1 cellular context compared by ENCODE assay signal in the genomic region with DNA sequence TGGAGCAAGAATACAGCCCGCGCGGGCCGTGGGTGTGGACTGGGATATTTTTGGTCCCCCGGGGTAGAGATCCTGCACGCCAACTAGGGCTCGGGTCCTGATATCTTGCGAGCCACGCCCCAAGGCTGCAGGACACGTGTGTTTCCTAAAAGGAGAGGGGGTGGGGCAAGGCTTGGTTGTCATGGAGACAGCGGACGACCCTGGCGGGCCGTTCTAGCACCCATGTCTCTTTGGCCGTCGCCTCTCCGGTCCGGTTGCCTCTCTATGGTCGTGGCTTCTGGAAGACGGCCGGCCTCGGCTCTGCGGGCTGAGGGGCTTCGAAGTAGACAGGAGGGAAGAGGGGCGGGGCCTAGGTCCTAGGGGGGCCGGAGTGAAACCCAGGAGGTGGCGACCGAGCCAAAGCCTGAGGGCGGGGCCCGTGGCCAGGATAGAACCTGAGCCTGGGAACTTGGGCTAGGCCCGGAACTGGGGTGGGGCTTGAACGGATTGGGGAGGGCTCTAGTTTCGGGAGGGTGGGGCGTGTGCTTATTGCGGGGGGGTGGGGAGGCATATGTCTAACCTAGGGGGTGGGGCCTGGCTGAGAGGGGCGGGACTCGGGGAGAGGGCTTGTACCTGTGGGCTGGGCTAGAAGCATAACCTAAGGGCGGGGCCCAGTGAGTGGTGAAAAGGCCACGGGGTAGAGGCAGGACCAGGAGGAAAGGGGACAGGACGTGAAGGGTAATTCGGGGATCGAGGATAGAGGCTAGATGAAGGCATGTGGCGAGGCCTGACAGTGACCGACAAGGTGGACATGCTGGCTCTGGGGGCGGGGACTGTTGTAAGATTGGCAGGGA.
TF ChIP-seq lines count a peak whose summit lies in the region.

No MANE protein-coding gene starts in this region.

TF ChIP-seq in K562, 482 proteins besides CTCF, POLR2A, EP300 and RAD21 (continues in another document):
- TF ChIP-seq ZNF830 (CRISPR knock-in tag; IDR thresholded peaks at IDR 0.05) (0 out of 2 replicates have a peak, but pooled peaks have one; percentile 26), SRF (CRISPR knock-in tag; IDR thresholded peaks at IDR 0.05) (peak in 1 of 2 experiments; percentile 30; a peak in 1 of 4 replicates), CREBBP (IDR thresholded peaks at IDR 0.05; ENCODE audit: low read depth, low read length) (no peak), HCFC1 (IDR thresholded peaks at IDR 0.05; ENCODE audit: low read depth, low read length) (peak; percentile 14; the same call in 1 of the 2 replicates), RBFOX2 (IDR thresholded peaks at IDR 0.05; ENCODE audit: low read depth, low read length) (peak; percentile 75), L3MBTL2 (IDR thresholded peaks at IDR 0.05) (peak; percentile 66; the same call in 1 of the 2 replicates), SIRT6 (IDR thresholded peaks at IDR 0.05; ENCODE audit: low read depth, low read length) (no peak), ZNF444 (CRISPR knock-in tag; IDR thresholded peaks at IDR 0.05) (no peak), FUS (optimal IDR thresholded peaks at IDR 0.05; ENCODE audit: low read depth, low read length) (no peak), JUN (IDR thresholded peaks at IDR 0.05; ENCODE audit: borderline replicate concordance, low read depth, low read length) (peak; percentile 49; the same call in 1 of the 2 replicates), JUN (CRISPR knock-in tag; IDR thresholded peaks at IDR 0.05; ENCODE audit: borderline replicate concordance) (no peak), FOXK2 (conservative IDR thresholded peaks at IDR 0.05 in 1 of 2, IDR thresholded peaks at IDR 0.05 in 1 of 2; ENCODE audit: low read depth in 2 of 2) (peak; percentile 76 to 81), ZBTB1 (CRISPR knock-in tag; IDR thresholded peaks at IDR 0.05; ENCODE audit: borderline replicate concordance, low read depth) (no peak), CXXC5 (CRISPR knock-in tag; IDR thresholded peaks at IDR 0.05) (peak; percentile 76), NR4A1 (CRISPR knock-in tag; IDR thresholded peaks at IDR 0.05) (0 out of 2 replicates have a peak, but pooled peaks have one; percentile 42), NR4A1 (tag; IDR thresholded peaks at IDR 0.05) (no peak), MEIS2 (IDR thresholded peaks at IDR 0.05; ENCODE audit: partially characterized antibody) (peak; percentile 70), HDAC2 (IDR thresholded peaks at IDR 0.05) (peak; percentile 84), EGR1 (conservative IDR thresholded peaks at IDR 0.05) (peak; percentile 27), EP400 (IDR thresholded peaks at IDR 0.05) (peak; percentile 76), SAFB (IDR thresholded peaks at IDR 0.05; ENCODE audit: borderline replicate concordance, low read depth, low read length) (peak; percentile 18; the same call in 1 of the 2 replicates), RAD51 (IDR thresholded peaks at IDR 0.05; ENCODE audit: borderline replicate concordance, low read depth) (peak; percentile 63), POLR2B (IDR thresholded peaks at IDR 0.05; ENCODE audit: low read depth, partially characterized antibody) (peak; percentile 35), SNIP1 (IDR thresholded peaks at IDR 0.05; ENCODE audit: low read depth) (peak; percentile 84), MXI1 (IDR thresholded peaks at IDR 0.05; ENCODE audit: low read depth, low read length) (peak; percentile 99), ZNF41 (CRISPR knock-in tag; conservative IDR thresholded peaks at IDR 0.05) (no peak), ILF3 (IDR thresholded peaks at IDR 0.05; ENCODE audit: borderline replicate concordance) (no peak), ATF7 (IDR thresholded peaks at IDR 0.05) (peak; percentile 68), ZNF766 (CRISPR knock-in tag; conservative IDR thresholded peaks at IDR 0.05) (peak; percentile 59; the same call in 1 of the 2 replicates), CBFB (CRISPR knock-in tag; IDR thresholded peaks at IDR 0.05) (0 out of 2 replicates have a peak, but pooled peaks have one; percentile 20), KLF1 (tag; IDR thresholded peaks at IDR 0.05) (peak; percentile 80), JUND (IDR thresholded peaks at IDR 0.05; ENCODE audit: borderline replicate concordance, low read depth, low read length) (no peak), JUND (tag; IDR thresholded peaks at IDR 0.05; ENCODE audit: borderline replicate concordance, low read depth, low read length) (no peak), CHD4 (IDR thresholded peaks at IDR 0.05; ENCODE audit: insufficient read depth, insufficient replicate concordance, low read depth, low read length, poor library complexity, severe bottlenecking) (no peak), MECOM (CRISPR knock-in tag; IDR thresholded peaks at IDR 0.05) (no peak), MED1 (CRISPR knock-in tag; IDR thresholded peaks at IDR 0.05; ENCODE audit: borderline replicate concordance) (no peak), CHCHD3 (CRISPR knock-in tag; IDR thresholded peaks at IDR 0.05) (no peak), SRSF9 (IDR thresholded peaks at IDR 0.05; ENCODE audit: borderline replicate concordance, low read depth, low read length) (no peak), GABPB1 (CRISPR knock-in tag; IDR thresholded peaks at IDR 0.05) (peak; percentile 46; the same call in 1 of the 2 replicates), NCOA2 (IDR thresholded peaks at IDR 0.05; ENCODE audit: partially characterized antibody in 2 of 2) (no peak), ZNF212 (CRISPR knock-in tag; IDR thresholded peaks at IDR 0.05) (0 out of 2 replicates have a peak, but pooled peaks have one; percentile 41), NRF1 (conservative IDR thresholded peaks at IDR 0.05 in 1 of 2, IDR thresholded peaks at IDR 0.05 in 1 of 2) (no peak), DMBX1 (CRISPR knock-in tag; IDR thresholded peaks at IDR 0.05; ENCODE audit: borderline replicate concordance) (no peak)
- TF ChIP-seq, protein P1, sequence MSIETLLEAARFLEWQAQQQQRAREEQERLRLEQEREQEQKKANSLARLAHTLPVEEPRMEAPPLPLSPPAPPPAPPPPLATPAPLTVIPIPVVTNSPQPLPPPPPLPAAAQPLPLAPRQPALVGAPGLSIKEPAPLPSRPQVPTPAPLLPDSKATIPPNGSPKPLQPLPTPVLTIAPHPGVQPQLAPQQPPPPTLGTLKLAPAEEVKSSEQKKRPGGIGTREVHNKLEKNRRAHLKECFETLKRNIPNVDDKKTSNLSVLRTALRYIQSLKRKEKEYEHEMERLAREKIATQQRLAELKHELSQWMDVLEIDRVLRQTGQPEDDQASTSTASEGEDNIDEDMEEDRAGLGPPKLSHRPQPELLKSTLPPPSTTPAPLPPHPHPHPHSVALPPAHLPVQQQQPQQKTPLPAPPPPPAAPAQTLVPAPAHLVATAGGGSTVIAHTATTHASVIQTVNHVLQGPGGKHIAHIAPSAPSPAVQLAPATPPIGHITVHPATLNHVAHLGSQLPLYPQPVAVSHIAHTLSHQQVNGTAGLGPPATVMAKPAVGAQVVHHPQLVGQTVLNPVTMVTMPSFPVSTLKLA (conservative IDR thresholded peaks at IDR 0.05), result peak; percentile 99
- TF ChIP-seq, protein P2, sequence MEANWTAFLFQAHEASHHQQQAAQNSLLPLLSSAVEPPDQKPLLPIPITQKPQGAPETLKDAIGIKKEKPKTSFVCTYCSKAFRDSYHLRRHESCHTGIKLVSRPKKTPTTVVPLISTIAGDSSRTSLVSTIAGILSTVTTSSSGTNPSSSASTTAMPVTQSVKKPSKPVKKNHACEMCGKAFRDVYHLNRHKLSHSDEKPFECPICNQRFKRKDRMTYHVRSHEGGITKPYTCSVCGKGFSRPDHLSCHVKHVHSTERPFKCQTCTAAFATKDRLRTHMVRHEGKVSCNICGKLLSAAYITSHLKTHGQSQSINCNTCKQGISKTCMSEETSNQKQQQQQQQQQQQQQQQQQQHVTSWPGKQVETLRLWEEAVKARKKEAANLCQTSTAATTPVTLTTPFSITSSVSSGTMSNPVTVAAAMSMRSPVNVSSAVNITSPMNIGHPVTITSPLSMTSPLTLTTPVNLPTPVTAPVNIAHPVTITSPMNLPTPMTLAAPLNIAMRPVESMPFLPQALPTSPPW (CRISPR knock-in tag; IDR thresholded peaks at IDR 0.05), result peak; percentile 94
- TF ChIP-seq, protein P3, sequence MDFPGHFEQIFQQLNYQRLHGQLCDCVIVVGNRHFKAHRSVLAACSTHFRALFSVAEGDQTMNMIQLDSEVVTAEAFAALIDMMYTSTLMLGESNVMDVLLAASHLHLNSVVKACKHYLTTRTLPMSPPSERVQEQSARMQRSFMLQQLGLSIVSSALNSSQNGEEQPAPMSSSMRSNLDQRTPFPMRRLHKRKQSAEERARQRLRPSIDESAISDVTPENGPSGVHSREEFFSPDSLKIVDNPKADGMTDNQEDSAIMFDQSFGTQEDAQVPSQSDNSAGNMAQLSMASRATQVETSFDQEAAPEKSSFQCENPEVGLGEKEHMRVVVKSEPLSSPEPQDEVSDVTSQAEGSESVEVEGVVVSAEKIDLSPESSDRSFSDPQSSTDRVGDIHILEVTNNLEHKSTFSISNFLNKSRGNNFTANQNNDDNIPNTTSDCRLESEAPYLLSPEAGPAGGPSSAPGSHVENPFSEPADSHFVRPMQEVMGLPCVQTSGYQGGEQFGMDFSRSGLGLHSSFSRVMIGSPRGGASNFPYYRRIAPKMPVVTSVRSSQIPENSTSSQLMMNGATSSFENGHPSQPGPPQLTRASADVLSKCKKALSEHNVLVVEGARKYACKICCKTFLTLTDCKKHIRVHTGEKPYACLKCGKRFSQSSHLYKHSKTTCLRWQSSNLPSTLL (IDR thresholded peaks at IDR 0.05), result peak; percentile 94
- TF ChIP-seq, protein P4, sequence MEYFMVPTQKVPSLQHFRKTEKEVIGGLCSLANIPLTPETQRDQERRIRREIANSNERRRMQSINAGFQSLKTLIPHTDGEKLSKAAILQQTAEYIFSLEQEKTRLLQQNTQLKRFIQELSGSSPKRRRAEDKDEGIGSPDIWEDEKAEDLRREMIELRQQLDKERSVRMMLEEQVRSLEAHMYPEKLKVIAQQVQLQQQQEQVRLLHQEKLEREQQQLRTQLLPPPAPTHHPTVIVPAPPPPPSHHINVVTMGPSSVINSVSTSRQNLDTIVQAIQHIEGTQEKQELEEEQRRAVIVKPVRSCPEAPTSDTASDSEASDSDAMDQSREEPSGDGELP (CRISPR knock-in tag; IDR thresholded peaks at IDR 0.05; ENCODE audit: borderline replicate concordance), result peak; percentile 65; the same call in 1 of the 2 replicates
- TF ChIP-seq, protein P5, sequence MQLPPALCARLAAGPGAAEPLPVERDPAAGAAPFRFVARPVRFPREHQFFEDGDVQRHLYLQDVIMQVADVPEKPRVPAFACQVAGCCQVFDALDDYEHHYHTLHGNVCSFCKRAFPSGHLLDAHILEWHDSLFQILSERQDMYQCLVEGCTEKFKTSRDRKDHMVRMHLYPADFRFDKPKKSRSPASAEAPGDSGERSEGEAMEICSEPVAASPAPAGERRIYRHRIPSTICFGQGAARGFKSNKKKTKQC (CRISPR knock-in tag; IDR thresholded peaks at IDR 0.05), result peak; percentile 68; the same call in 1 of the 2 replicates
- TF ChIP-seq, protein P6, sequence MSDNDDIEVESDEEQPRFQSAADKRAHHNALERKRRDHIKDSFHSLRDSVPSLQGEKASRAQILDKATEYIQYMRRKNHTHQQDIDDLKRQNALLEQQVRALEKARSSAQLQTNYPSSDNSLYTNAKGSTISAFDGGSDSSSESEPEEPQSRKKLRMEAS (CRISPR knock-in tag; IDR thresholded peaks at IDR 0.05), result peak; percentile 90
- TF ChIP-seq, protein P7, sequence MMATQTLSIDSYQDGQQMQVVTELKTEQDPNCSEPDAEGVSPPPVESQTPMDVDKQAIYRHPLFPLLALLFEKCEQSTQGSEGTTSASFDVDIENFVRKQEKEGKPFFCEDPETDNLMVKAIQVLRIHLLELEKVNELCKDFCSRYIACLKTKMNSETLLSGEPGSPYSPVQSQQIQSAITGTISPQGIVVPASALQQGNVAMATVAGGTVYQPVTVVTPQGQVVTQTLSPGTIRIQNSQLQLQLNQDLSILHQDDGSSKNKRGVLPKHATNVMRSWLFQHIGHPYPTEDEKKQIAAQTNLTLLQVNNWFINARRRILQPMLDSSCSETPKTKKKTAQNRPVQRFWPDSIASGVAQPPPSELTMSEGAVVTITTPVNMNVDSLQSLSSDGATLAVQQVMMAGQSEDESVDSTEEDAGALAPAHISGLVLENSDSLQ (IDR thresholded peaks at IDR 0.05), result peak; percentile 98
- TF ChIP-seq, protein P8, sequence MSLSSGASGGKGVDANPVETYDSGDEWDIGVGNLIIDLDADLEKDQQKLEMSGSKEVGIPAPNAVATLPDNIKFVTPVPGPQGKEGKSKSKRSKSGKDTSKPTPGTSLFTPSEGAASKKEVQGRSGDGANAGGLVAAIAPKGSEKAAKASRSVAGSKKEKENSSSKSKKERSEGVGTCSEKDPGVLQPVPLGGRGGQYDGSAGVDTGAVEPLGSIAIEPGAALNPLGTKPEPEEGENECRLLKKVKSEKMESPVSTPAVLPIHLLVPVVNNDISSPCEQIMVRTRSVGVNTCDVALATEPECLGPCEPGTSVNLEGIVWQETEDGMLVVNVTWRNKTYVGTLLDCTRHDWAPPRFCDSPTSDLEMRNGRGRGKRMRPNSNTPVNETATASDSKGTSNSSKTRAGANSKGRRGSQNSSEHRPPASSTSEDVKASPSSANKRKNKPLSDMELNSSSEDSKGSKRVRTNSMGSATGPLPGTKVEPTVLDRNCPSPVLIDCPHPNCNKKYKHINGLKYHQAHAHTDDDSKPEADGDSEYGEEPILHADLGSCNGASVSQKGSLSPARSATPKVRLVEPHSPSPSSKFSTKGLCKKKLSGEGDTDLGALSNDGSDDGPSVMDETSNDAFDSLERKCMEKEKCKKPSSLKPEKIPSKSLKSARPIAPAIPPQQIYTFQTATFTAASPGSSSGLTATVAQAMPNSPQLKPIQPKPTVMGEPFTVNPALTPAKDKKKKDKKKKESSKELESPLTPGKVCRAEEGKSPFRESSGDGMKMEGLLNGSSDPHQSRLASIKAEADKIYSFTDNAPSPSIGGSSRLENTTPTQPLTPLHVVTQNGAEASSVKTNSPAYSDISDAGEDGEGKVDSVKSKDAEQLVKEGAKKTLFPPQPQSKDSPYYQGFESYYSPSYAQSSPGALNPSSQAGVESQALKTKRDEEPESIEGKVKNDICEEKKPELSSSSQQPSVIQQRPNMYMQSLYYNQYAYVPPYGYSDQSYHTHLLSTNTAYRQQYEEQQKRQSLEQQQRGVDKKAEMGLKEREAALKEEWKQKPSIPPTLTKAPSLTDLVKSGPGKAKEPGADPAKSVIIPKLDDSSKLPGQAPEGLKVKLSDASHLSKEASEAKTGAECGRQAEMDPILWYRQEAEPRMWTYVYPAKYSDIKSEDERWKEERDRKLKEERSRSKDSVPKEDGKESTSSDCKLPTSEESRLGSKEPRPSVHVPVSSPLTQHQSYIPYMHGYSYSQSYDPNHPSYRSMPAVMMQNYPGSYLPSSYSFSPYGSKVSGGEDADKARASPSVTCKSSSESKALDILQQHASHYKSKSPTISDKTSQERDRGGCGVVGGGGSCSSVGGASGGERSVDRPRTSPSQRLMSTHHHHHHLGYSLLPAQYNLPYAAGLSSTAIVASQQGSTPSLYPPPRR (CRISPR knock-in tag; IDR thresholded peaks at IDR 0.05; ENCODE audit: borderline replicate concordance), result no peak
- TF ChIP-seq, protein P9, sequence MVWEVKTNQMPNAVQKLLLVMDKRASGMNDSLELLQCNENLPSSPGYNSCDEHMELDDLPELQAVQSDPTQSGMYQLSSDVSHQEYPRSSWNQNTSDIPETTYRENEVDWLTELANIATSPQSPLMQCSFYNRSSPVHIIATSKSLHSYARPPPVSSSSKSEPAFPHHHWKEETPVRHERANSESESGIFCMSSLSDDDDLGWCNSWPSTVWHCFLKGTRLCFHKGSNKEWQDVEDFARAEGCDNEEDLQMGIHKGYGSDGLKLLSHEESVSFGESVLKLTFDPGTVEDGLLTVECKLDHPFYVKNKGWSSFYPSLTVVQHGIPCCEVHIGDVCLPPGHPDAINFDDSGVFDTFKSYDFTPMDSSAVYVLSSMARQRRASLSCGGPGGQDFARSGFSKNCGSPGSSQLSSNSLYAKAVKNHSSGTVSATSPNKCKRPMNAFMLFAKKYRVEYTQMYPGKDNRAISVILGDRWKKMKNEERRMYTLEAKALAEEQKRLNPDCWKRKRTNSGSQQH (CRISPR knock-in tag; IDR thresholded peaks at IDR 0.05), result 0 out of 2 replicates have a peak, but pooled peaks have one; percentile 25
